ENCODE assay signal across 17 cellular contexts in the genomic region with DNA sequence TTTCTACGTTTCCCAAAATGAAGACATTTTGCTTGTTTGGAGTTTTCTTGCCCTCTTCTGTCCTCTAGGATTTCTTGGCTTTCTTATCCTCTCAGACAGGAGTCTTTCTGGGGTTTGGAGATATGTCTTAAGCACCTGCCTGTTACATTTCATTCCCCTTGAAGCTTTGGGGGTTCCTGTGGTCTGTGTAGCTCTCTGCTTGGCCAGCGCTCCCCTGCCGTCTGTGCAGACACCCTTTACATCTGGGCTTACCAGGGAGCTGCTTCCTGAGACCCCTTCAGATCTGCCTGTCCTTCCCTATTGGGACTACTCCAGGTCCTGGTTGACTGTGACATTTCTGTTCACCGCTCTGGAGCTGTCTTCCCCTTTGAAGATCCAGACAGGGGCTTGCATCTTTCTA.
DNase-seq lines count a peak whose midpoint lies in the region; ATAC-seq and TF ChIP-seq lines count a peak whose summit lies in the region.
"Had no signal": no experiment of that assay in that cellular context is flagged by ENCODE, and none has a peak within 500 bp of the region (broad histone marks: within the 10 kb centered on the region; RNA-seq: fewer than 3 reads in every experiment).

No MANE protein-coding gene starts in this region.

- H4K8ac ChIP-seq in neuronal stem cell (ENCODE audit: low read depth, low read length), result no peak overlapping the region

- no peak overlapping the region for H3K18ac ChIP-seq in neuronal stem cell (ENCODE audit: low read length)

- H3K27ac Mint-ChIP-seq in mesothelial cell of epicardium, result no peak overlapping the region
- H3K27ac Mint-ChIP-seq: CD4-positive, alpha-beta memory T cell; CD4-positive, CD25-positive, alpha-beta regulatory T cell had no signal

- no peak overlapping the region for H2BK120ac ChIP-seq in neuronal stem cell (ENCODE audit: low read depth, low read length)

- no peak overlapping the region for H2AFZ ChIP-seq in neuronal stem cell (ENCODE audit: low read length)

- no peak for TF ChIP-seq CTCF in mesothelial cell of epicardium (IDR thresholded peaks at IDR 0.05; ENCODE audit: unreplicated experiment)

- H2AK5ac ChIP-seq in neuronal stem cell (ENCODE audit: low read depth, low read length), result peak overlapping the region; percentile 15

- H3K36me3 ChIP-seq in BLaER1 treated with 17β-estradiol and CSF1 and Interleukin-3, amounts not matched to agents 10 nM and 100 nM, result no peaks in the 10 kb centered on the region
- no peaks in the 10 kb centered on the region for H3K36me3 ChIP-seq in neuronal stem cell (replicated peaks in 1 of 2; ENCODE audit: control insufficient read depth in 2 of 2, insufficient read depth in 2 of 2, low read length in 2 of 2)
- H3K36me3 ChIP-seq: BE2C had no signal

- ATAC-seq in GM19023 (IDR thresholded peaks at IDR 0.05; ENCODE audit: unreplicated experiment), result no peak
- ATAC-seq: GM12878 had no signal

- H3K27me3 ChIP-seq in BLaER1 treated with 17β-estradiol and CSF1 and Interleukin-3, amounts not matched to agents 10 nM and 100 nM, result no peaks in the 10 kb centered on the region
- H3K27me3 ChIP-seq in neuronal stem cell (ENCODE audit: control insufficient read depth in 3 of 3, insufficient read depth in 3 of 3, low read depth in 1 of 3, low read length in 3 of 3), result no peaks in the 10 kb centered on the region
- H3K27me3 ChIP-seq: BE2C had no signal

- H3K4ac ChIP-seq in neuronal stem cell (ENCODE audit: low read length), result no peak overlapping the region

- H3K27ac ChIP-seq in BLaER1 treated with 17β-estradiol and CSF1 and Interleukin-3, amounts not matched to agents 10 nM and 100 nM, result peak overlapping the region in 3 of 11 experiments; percentile 9 to 41 (median 15); a peak in 2 of 22 replicates
- no peak overlapping the region for H3K27ac ChIP-seq in neuronal stem cell (replicated peaks; ENCODE audit: low read length)

- H3K4me3 Mint-ChIP-seq in mesothelial cell of epicardium, result no peak overlapping the region
- H3K4me3 Mint-ChIP-seq: CD14-positive monocyte; CD4-positive, alpha-beta memory T cell; CD4-positive, CD25-positive, alpha-beta regulatory T cell; CD8-positive, alpha-beta memory T cell had no signal

- H3K9me3 Mint-ChIP-seq in mesothelial cell of epicardium, result no peaks in the 10 kb centered on the region
- H3K9me3 Mint-ChIP-seq: CD4-positive, alpha-beta memory T cell; CD8-positive, alpha-beta memory T cell had no signal

- H2BK12ac ChIP-seq in neuronal stem cell (ENCODE audit: low read length), result no peak overlapping the region

- H3K23ac ChIP-seq in neuronal stem cell (ENCODE audit: low read depth, low read length, poor library complexity), result no peak overlapping the region

- no peak overlapping the region for H2BK15ac ChIP-seq in neuronal stem cell (ENCODE audit: low read length)

- H4K91ac ChIP-seq in neuronal stem cell (ENCODE audit: low read depth, low read length, poor library complexity), result no peak overlapping the region

- DNase-seq in neuronal stem cell (ENCODE audit: low spot score) (no peak), mesothelial cell of epicardium (ENCODE audit: low spot score in 2 of 2, unreplicated experiment in 2 of 2) (no peak), NCI-H2196 (lab: John Stamatoyannopoulos, UW; ENCODE audit: unreplicated experiment) (no peak)
- DNase-seq: 8988T; ACHN; BE2C; CD4-positive, alpha-beta memory T cell; CD4-positive, CD25-positive, alpha-beta regulatory T cell; CD8-positive, alpha-beta memory T cell; COR-L47; DND-41; EL; GDM1 had no signal

- H2BK5ac ChIP-seq in neuronal stem cell (ENCODE audit: low read length), result no peak overlapping the region

- no peaks in the 10 kb centered on the region for H3K36me3 Mint-ChIP-seq in mesothelial cell of epicardium
- H3K36me3 Mint-ChIP-seq: CD14-positive monocyte; CD4-positive, alpha-beta memory T cell; CD4-positive, CD25-positive, alpha-beta regulatory T cell; CD8-positive, alpha-beta memory T cell had no signal

- no peaks in the 10 kb centered on the region for H3K9me3 ChIP-seq in BLaER1 treated with 17β-estradiol and CSF1 and Interleukin-3, amounts not matched to agents 10 nM and 100 nM (replicated peaks in 1 of 11)
- H3K9me3 ChIP-seq in neuronal stem cell (replicated peaks in 1 of 2; ENCODE audit: control insufficient read depth in 2 of 2, insufficient read depth in 1 of 2, low read depth in 1 of 2, low read length in 2 of 2), result no peaks in the 10 kb centered on the region
- H3K9me3 ChIP-seq: BE2C had no signal

- H3K27me3 Mint-ChIP-seq in mesothelial cell of epicardium (ENCODE audit: low read depth), result peaks cover 85% of the 10 kb centered on the region

- H3K4me1 ChIP-seq in BLaER1 treated with 17β-estradiol and CSF1 and Interleukin-3, amounts not matched to agents 10 nM and 100 nM, result peaks cover 23 to 70% (median 41%) of the 10 kb centered on the region in 10 experiments
- H3K4me1 ChIP-seq in neuronal stem cell (ENCODE audit: control insufficient read depth in 2 of 2, insufficient read depth in 1 of 2, low read depth in 1 of 2, low read length in 2 of 2), result peaks cover 0 to 6% of the 10 kb centered on the region in 2 donors
- H3K4me1 ChIP-seq: BE2C had no signal

- no peak overlapping the region for H3K4me3 ChIP-seq in BLaER1 treated with 17β-estradiol and CSF1 and Interleukin-3, amounts not matched to agents 10 nM and 100 nM
- H3K4me3 ChIP-seq in neuronal stem cell (ENCODE audit: low read length in 2 of 2), result no peak overlapping the region
- H3K4me3 ChIP-seq: GM12878 had no signal

- H3K4me2 ChIP-seq in BLaER1 treated with 17β-estradiol and CSF1 and Interleukin-3, amounts not matched to agents 10 nM and 100 nM, result peak overlapping the region in 9 of 11 experiments; percentile 39 to 75 (median 64); a peak in 16 of 22 replicates
- H3K4me2 ChIP-seq in neuronal stem cell (ENCODE audit: insufficient read depth, low read length, poor library complexity, severe bottlenecking), result no peak overlapping the region

- H3K4me1 Mint-ChIP-seq in mesothelial cell of epicardium, result no peaks in the 10 kb centered on the region
- H3K4me1 Mint-ChIP-seq: CD4-positive, CD25-positive, alpha-beta regulatory T cell had no signal

- peak overlapping the region in 1 of 11 experiments; percentile 27; a peak in 1 of 22 replicates for H3K9ac ChIP-seq in BLaER1 treated with 17β-estradiol and CSF1 and Interleukin-3, amounts not matched to agents 10 nM and 100 nM
- H3K9ac ChIP-seq in neuronal stem cell (ENCODE audit: low read depth, low read length, poor library complexity), result no peak overlapping the region

- no peaks in the 10 kb centered on the region for H3K79me1 ChIP-seq in neuronal stem cell (ENCODE audit: low read depth, low read length)

- 0 out of 22 replicates have a peak, but pooled peaks cover 0 to 3% (median 0%) of the 10 kb centered on the region in 11 experiments for H4K20me1 ChIP-seq in BLaER1 treated with 17β-estradiol and CSF1 and Interleukin-3, amounts not matched to agents 10 nM and 100 nM

- no CpG with 5 or more reads among the region's 4 CpGs for WGBS in neuronal stem cell (ENCODE audit: extremely low coverage in 2 of 2, insufficient read length in 2 of 2, insufficient replicate concordance in 1 of 2), 2 donors

- H3K14ac ChIP-seq in neuronal stem cell (ENCODE audit: low read length), result no peak overlapping the region
